In the genomic region with DNA sequence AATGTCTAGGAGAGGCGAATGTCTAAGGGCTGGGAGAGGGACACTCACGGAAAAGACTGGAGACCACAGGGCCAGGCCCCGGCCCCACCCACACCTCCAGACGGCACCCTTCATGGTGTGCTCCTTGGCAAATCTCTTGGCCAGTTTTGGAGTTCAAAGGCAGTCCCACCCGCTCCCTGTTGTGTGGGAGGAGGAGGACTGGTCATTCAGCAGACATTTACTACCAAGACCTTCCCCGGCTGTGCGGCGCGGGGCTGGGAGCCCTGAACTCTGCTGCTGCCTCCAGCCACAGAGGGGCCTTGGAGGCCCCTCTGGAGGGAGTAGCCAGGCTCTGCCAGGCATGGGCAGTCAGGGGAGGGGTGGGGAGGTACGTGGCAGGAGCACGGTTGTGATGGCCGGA, we compare ENCODE assay signal across 21 cellular contexts. TPM values are rescaled to one million over a fixed set of nuclear protein-coding genes. Genes with fewer than 3 reads are reported as not detected.
DNase-seq lines count a peak whose midpoint lies in the region; ATAC-seq, FAIRE-seq and TF ChIP-seq lines count a peak whose summit lies in the region.
"Had no signal": no experiment of that assay in that cellular context is flagged by ENCODE, and none has a peak within 500 bp of the region (broad histone marks: within the 10 kb centered on the region; RNA-seq: fewer than 3 reads in every experiment).

No MANE protein-coding gene starts in this region.

- no peak for ATAC-seq in HG03354 (IDR thresholded peaks at IDR 0.05; ENCODE audit: poor library complexity, severe bottlenecking, unreplicated experiment)

- no peaks in the 10 kb centered on the region for H3K9me3 ChIP-seq in transverse colon
- H3K9me3 ChIP-seq: A549, colonic mucosa, heart right ventricle, MG63, ovary, tibial nerve had no signal

- POLR2A ChIA-PET in activated CD4-positive, alpha-beta T cell treated with anti-CD3 and anti-CD28 coated beads, Interleukin-2, amount 10 ng/mL, durations not matched to agents 7 days and 5 days (lab: Charles Lee), result interaction anchor here (0.7 to 1.9 kb wide), 2 partner anchors 8 to 152 kb away, joined by 3 to 7 read pairs; a partner anchor contains a TSS
- POLR2A ChIA-PET in activated CD4-positive, alpha-beta memory T cell treated with anti-CD3 and anti-CD28 coated beads for 36 hours (lab: Charles Lee), result interaction anchor here (3.4 kb wide), 1 partner anchor 8 kb away, joined by 26 read pairs; a partner anchor contains a TSS

- no peak overlapping the region for H3K27ac ChIP-seq in transverse colon
- H3K27ac ChIP-seq: colonic mucosa, ovary, tibial nerve had no signal

- no peak overlapping the region for H3K4me3 ChIP-seq in transverse colon
- H3K4me3 ChIP-seq: A549, colonic mucosa, heart right ventricle, MG63, ovary, tibial nerve had no signal

- no peaks in the 10 kb centered on the region for H3K9me3 Mint-ChIP-seq in activated CD4-positive, alpha-beta T cell treated with anti-CD3 and anti-CD28 coated beads, Interleukin-2, amount 10 ng/mL, durations not matched to agents 7 days and 5 days
- no peaks in the 10 kb centered on the region for H3K9me3 Mint-ChIP-seq in activated CD4-positive, alpha-beta memory T cell treated with anti-CD3 and anti-CD28 coated beads for 36 hours
- no peaks in the 10 kb centered on the region for H3K9me3 Mint-ChIP-seq in mesothelial cell of epicardium

- intact Hi-C loops in activated CD4-positive, alpha-beta memory T cell treated with anti-CD3 and anti-CD28 coated beads for 36 hours (cut with micrococcal nuclease), result loop anchor here (10.0 kb wide), 1 partner anchor 284 kb away; no protein-coding TSS in a partner anchor
- intact Hi-C loops in transverse colon (cut with DNase I; ENCODE audit: low total_unique reads), result loop anchor here (10.0 kb wide), 2 partner anchors 84 to 186 kb away; a partner anchor contains a TSS

- H3K36me3 ChIP-seq in transverse colon, result no peaks in the 10 kb centered on the region
- H3K36me3 ChIP-seq: colonic mucosa, heart right ventricle, MG63, ovary, tibial nerve had no signal

- H3K4me3 Mint-ChIP-seq in activated CD4-positive, alpha-beta T cell treated with anti-CD3 and anti-CD28 coated beads, Interleukin-2, amount 10 ng/mL, durations not matched to agents 7 days and 5 days, result no peak overlapping the region
- H3K4me3 Mint-ChIP-seq in activated CD4-positive, alpha-beta memory T cell treated with anti-CD3 and anti-CD28 coated beads for 36 hours, result no peak overlapping the region
- H3K4me3 Mint-ChIP-seq in mesothelial cell of epicardium, result no peak overlapping the region
- H3K4me3 Mint-ChIP-seq: CD14-positive monocyte had no signal

- no peak for FAIRE-seq in frontal cortex (lab: Jason Lieb, UNC)
- FAIRE-seq: A549, GM12891 had no signal

- no peaks in the 10 kb centered on the region for H3K27me3 Mint-ChIP-seq in activated CD4-positive, alpha-beta T cell treated with anti-CD3 and anti-CD28 coated beads, Interleukin-2, amount 10 ng/mL, durations not matched to agents 7 days and 5 days
- no peaks in the 10 kb centered on the region for H3K27me3 Mint-ChIP-seq in activated CD4-positive, alpha-beta memory T cell treated with anti-CD3 and anti-CD28 coated beads for 36 hours
- H3K27me3 Mint-ChIP-seq in mesothelial cell of epicardium (ENCODE audit: low read depth), result peaks cover 4% of the 10 kb centered on the region

- H3K36me3 Mint-ChIP-seq in activated CD4-positive, alpha-beta T cell treated with anti-CD3 and anti-CD28 coated beads, Interleukin-2, amount 10 ng/mL, durations not matched to agents 7 days and 5 days (ENCODE audit: low read depth), result no peaks in the 10 kb centered on the region
- H3K36me3 Mint-ChIP-seq in activated CD4-positive, alpha-beta memory T cell treated with anti-CD3 and anti-CD28 coated beads for 36 hours, result no peaks in the 10 kb centered on the region
- no peaks in the 10 kb centered on the region for H3K36me3 Mint-ChIP-seq in mesothelial cell of epicardium
- H3K36me3 Mint-ChIP-seq: CD14-positive monocyte had no signal

- DNase-seq in activated CD4-positive, alpha-beta T cell treated with anti-CD3 and anti-CD28 coated beads, Interleukin-2, amount 10 ng/mL, durations not matched to agents 7 days and 5 days, result no peak
- no peak for DNase-seq in activated CD4-positive, alpha-beta T cell treated with anti-CD3 and anti-CD28 coated beads for 1 hour
- no peak for DNase-seq in activated CD4-positive, alpha-beta memory T cell treated with anti-CD3 and anti-CD28 coated beads for 36 hours
- DNase-seq in mesothelial cell of epicardium (ENCODE audit: low spot score in 2 of 2, unreplicated experiment in 2 of 2) (no peak), transverse colon (peak; percentile 4), frontal cortex (ENCODE audit: low spot score in 2 of 2) (no peak)
- no peak for DNase-seq in NK-92 treated with Interleukin-12 subunit alpha and Interleukin-12 subunit beta, amount 100 ng/mL, for 24 hours (lab: John Stamatoyannopoulos, UW)
- DNase-seq: activated naive CD4-positive, alpha-beta T cell treated with anti-CD3 and anti-CD28 coated beads, Interleukin-2, amount 50 U/mL, for 16 hours; colonic mucosa; heart right ventricle; MG63; NCI-H1436; NCI-H526 treated with DMSO at 0.1 percent for 48 hours; SHP77; stimulated activated naive CD4-positive, alpha-beta T cell treated with Interleukin-2 at 50 U/mL for 16 hours had no signal

- in situ Hi-C loops in transverse colon (cut with MboI; ENCODE audit: low pct_ligation_motif_present in 1 of 4, low pct_unique_long_range_greater_than_20kb in 1 of 4, low sequenced_read_pairs in 3 of 4), result loop anchor here in 3 of 4 donors (10.0 kb wide), 1 partner anchor 174 kb away; no protein-coding TSS in a partner anchor

- 92 to 94% methylated on average over 3 to 12 of the region's 12 CpGs for WGBS in transverse colon (ENCODE audit: low coverage in 1 of 2), 2 donors

- no peaks in the 10 kb centered on the region for H3K4me1 ChIP-seq in transverse colon
- H3K4me1 ChIP-seq: A549, colonic mucosa, tibial nerve had no signal

- TF ChIP-seq POLR2A in transverse colon (IDR thresholded peaks at IDR 0.05), result no peak

- CTCF ChIA-PET in activated CD4-positive, alpha-beta T cell treated with anti-CD3 and anti-CD28 coated beads, Interleukin-2, amount 10 ng/mL, durations not matched to agents 7 days and 5 days (lab: Charles Lee), result interaction anchor here (0.9 to 2.7 kb wide), 2 partner anchors 8 to 27 kb away, joined by 3 to 12 read pairs; a partner anchor contains a TSS
- CTCF ChIA-PET in activated CD4-positive, alpha-beta memory T cell treated with anti-CD3 and anti-CD28 coated beads for 36 hours (lab: Charles Lee), result no interaction called here

- no peaks in the 10 kb centered on the region for H3K27me3 ChIP-seq in transverse colon
- H3K27me3 ChIP-seq: colonic mucosa, heart right ventricle, MG63, ovary, tibial nerve had no signal

- TF ChIP-seq EP300 in transverse colon (IDR thresholded peaks at IDR 0.05; ENCODE audit: low read depth), result no peak

- TF ChIP-seq CTCF in mesothelial cell of epicardium (IDR thresholded peaks at IDR 0.05; ENCODE audit: unreplicated experiment) (no peak), transverse colon (IDR thresholded peaks at IDR 0.05) (no peak)

- H3K27ac Mint-ChIP-seq in activated CD4-positive, alpha-beta T cell treated with anti-CD3 and anti-CD28 coated beads, Interleukin-2, amount 10 ng/mL, durations not matched to agents 7 days and 5 days, result peak overlapping the region; percentile 97
- H3K27ac Mint-ChIP-seq in activated CD4-positive, alpha-beta memory T cell treated with anti-CD3 and anti-CD28 coated beads for 36 hours, result peak overlapping the region; percentile 54
- peak overlapping the region; percentile 39 for H3K27ac Mint-ChIP-seq in mesothelial cell of epicardium

- H3K4me1 Mint-ChIP-seq in activated CD4-positive, alpha-beta T cell treated with anti-CD3 and anti-CD28 coated beads, Interleukin-2, amount 10 ng/mL, durations not matched to agents 7 days and 5 days, result peaks cover 46% of the 10 kb centered on the region
- H3K4me1 Mint-ChIP-seq in activated CD4-positive, alpha-beta memory T cell treated with anti-CD3 and anti-CD28 coated beads for 36 hours (ENCODE audit: low read depth), result peaks cover 37% of the 10 kb centered on the region
- peaks cover 10% of the 10 kb centered on the region for H3K4me1 Mint-ChIP-seq in mesothelial cell of epicardium

RNA-seq across cellular contexts. Expression of a gene that starts 8.7 kb away (rescaled TPM):
- 10 to 100 TPM; 50.1 to 50.2 TPM for total RNA-seq in activated CD4-positive, alpha-beta T cell treated with anti-CD3 and anti-CD28 coated beads, Interleukin-2, amount 10 ng/mL, durations not matched to agents 7 days and 5 days
- total RNA-seq in activated CD4-positive, alpha-beta memory T cell treated with anti-CD3 and anti-CD28 coated beads for 36 hours, result 10 to 100 TPM; 37.1 to 37.3 TPM
- 54.5 to 58.2 TPM (median 56.3 TPM) in 3 replicates for total RNA-seq in mesothelial cell of epicardium
- 10 to 100 TPM; 42.6 to 56.9 (median 54.0) TPM for total RNA-seq in transverse colon
- 207 TPM for total RNA-seq in frontal cortex

Comparison
In these comparisons a context has a peak if more than half of its experiments do, and no peak if none do; other contexts are left out.
1. H3K27ac Mint-ChIP-seq: peak in every context shown above with its lines; median percentile 97 in activated CD4-positive, alpha-beta T cell treated with anti-CD3 and anti-CD28 coated beads, Interleukin-2, amount 10 ng/mL, durations not matched to agents 7 days and 5 days; 54 in activated CD4-positive, alpha-beta memory T cell treated with anti-CD3 and anti-CD28 coated beads for 36 hours; 39 in mesothelial cell of epicardium.